In the genomic region with DNA sequence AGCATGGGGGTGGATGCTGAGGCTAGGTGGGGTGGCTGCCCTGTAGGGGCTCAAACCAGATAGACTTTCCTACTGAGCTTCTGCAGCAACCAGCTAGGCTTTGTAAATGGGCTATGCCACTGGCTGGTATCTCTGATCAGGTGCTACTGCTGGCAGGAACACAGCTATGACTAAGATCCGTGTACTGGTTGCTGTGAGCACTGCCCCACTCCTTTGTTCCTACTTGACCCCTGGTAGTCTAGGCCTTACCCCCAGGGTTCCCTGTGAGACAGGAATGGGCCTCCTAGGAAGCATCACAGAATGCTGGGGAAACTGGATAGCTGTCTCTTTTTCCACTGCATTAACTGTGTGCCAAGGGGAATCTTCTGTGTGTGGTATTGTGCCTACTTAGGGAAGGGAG, we compare ENCODE assay signal across 24 cellular contexts. TPM values are rescaled to one million over a fixed set of nuclear protein-coding genes. Genes with fewer than 3 reads are reported as not detected.
DNase-seq lines count a peak whose midpoint lies in the region; ATAC-seq and TF ChIP-seq lines count a peak whose summit lies in the region.
"Had no signal": no experiment of that assay in that cellular context is flagged by ENCODE, and none has a peak within 500 bp of the region (broad histone marks: within the 10 kb centered on the region; RNA-seq: fewer than 3 reads in every experiment).

No MANE protein-coding gene starts in this region.

- peaks cover 12% of the 10 kb centered on the region; the same call in 1 of the 2 replicates for H3K36me3 ChIP-seq in RWPE2 (ENCODE audit: low read depth)
- H3K36me3 ChIP-seq: prostate gland had no signal

- H3K27me3 ChIP-seq in RWPE2 (ENCODE audit: insufficient read depth, poor library complexity, severe bottlenecking), result no peaks in the 10 kb centered on the region
- H3K27me3 ChIP-seq: testis had no signal

- no peak overlapping the region for H3K27ac ChIP-seq in RWPE2 (ENCODE audit: poor library complexity, severe bottlenecking)
- H3K27ac ChIP-seq: prostate gland, SK-N-MC, testis had no signal

- DNase-seq in HT1080 (ENCODE audit: low read depth), result peak; percentile 50
- no peak for DNase-seq in RWPE2 (ENCODE audit: low spot score)
- DNase-seq in renal cortical epithelial cell (ENCODE audit: low read depth), result peak; percentile 88
- DNase-seq in NCI-H524 treated with DMSO at 0.1 percent for 48 hours (lab: John Stamatoyannopoulos, UW), result no peak
- DNase-seq in NOMO-1 treated with dmso at 0.1 percent for 144 hours (lab: John Stamatoyannopoulos, UW; ENCODE audit: unreplicated experiment), result no peak
- DNase-seq: activated CD4-positive, alpha-beta T cell treated with anti-CD3 and anti-CD28 coated beads for 1 hour; activated CD8-positive, alpha-beta T cell treated with anti-CD3 and anti-CD28 coated beads for 36 hours; central memory CD4-positive, alpha-beta T cell; head of caudate nucleus; IMR-90; left colon; naive thymus-derived CD4-positive, alpha-beta T cell; NCI-H1048; NCI-H187; NCI-H2171; NCI-H510A treated with DMSO at 0.1 percent for 48 hours; stimulated activated naive CD4-positive, alpha-beta T cell treated with Interleukin-2 at 50 U/mL for 16 hours; testis had no signal

- no peak for TF ChIP-seq CTCF in RWPE2 (IDR thresholded peaks at IDR 0.05; ENCODE audit: poor library complexity, severe bottlenecking)

- H3K4me1 ChIP-seq in RWPE2 (ENCODE audit: insufficient read depth, poor library complexity, severe bottlenecking), result no peaks in the 10 kb centered on the region
- H3K4me1 ChIP-seq: prostate gland, testis had no signal

- H3K4me3 ChIP-seq in RWPE2 (ENCODE audit: severe bottlenecking), result no peak overlapping the region
- H3K4me3 ChIP-seq: prostate gland, SK-N-MC, testis had no signal

- no peaks in the 10 kb centered on the region for H3K9me3 ChIP-seq in RWPE2 (ENCODE audit: severe bottlenecking)
- H3K9me3 ChIP-seq: prostate gland, testis had no signal

- peak; percentile 60; the same call in 1 of the 3 replicates for ATAC-seq in RWPE2 (ENCODE audit: low read depth)
- peak; percentile 44 for ATAC-seq in esophagus mucosa
- no peak for ATAC-seq in GM18511 (IDR thresholded peaks at IDR 0.05; ENCODE audit: unreplicated experiment)
- ATAC-seq: activated CD8-positive, alpha-beta T cell treated with anti-CD3 and anti-CD28 coated beads for 36 hours; activated naive CD4-positive, alpha-beta T cell treated with anti-CD3 and anti-CD28 coated beads, Interleukin-2, amount 50 U/mL, for 72 hours; activated T-helper 17 cell treated with anti-CD3 and anti-CD28 coated beads, Interleukin-2, amount 50 U/mL, for 72 hours; left colon; naive thymus-derived CD4-positive, alpha-beta T cell had no signal

RNA-seq across cellular contexts. Expression of gene GAB2, which starts 58.4 kb away (rescaled TPM):
- 1.5 and 1.9 TPM in 2 replicates for total RNA-seq in HT1080 (2014; rRNA removed; shearing (Covaris generic))
- polyA plus RNA-seq in HT1080 (2015; cell fraction: cytosol; rRNA removed), result 1.9 and 2.4 TPM in 2 replicates
- polyA plus RNA-seq in HT1080 (2015; cell fraction: nucleus; rRNA removed), result 2.1 and 4.1 TPM in 2 replicates
- total RNA-seq in esophagus mucosa (10.8 TPM), renal cortical epithelial cell (10.6 and 11.0 TPM in 2 replicates)

Comparison
In these comparisons a context has a peak if more than half of its experiments do, and no peak if none do; other contexts are left out.
1. DNase-seq: peak in HT1080 (single experiment) and renal cortical epithelial cell (single experiment); none in RWPE2 (single experiment), NCI-H524 treated with DMSO at 0.1 percent for 48 hours (single experiment) and NOMO-1 treated with dmso at 0.1 percent for 144 hours (single experiment).